8 cellular contexts compared by ENCODE assay signal in genomic region chr3:100400424-100400781, GRCh38. TPM values are rescaled to one million over a fixed set of nuclear protein-coding genes. Genes with fewer than 3 reads are reported as not detected.
DNase-seq lines count a peak whose midpoint lies in the region; ATAC-seq and TF ChIP-seq lines count a peak whose summit lies in the region.

No MANE protein-coding gene starts in this region.

- H3K27me3 ChIP-seq in aorta (ENCODE audit: control insufficient read depth in 1 of 2, insufficient read depth in 2 of 2, low read length in 1 of 2): no peaks in the 10 kb centered on the region

- H3K4me1 ChIP-seq in aorta (ENCODE audit: control insufficient read depth in 1 of 2, insufficient read depth in 2 of 2, low read length in 2 of 2): no peaks in the 10 kb centered on the region

- H3K9me3 ChIP-seq in KOPT-K1 (ENCODE audit: insufficient read depth, low read length, poor library complexity, severe bottlenecking): no peaks in the 10 kb centered on the region
- no peaks in the 10 kb centered on the region for H3K9me3 ChIP-seq in aorta (ENCODE audit: control insufficient read depth, low read length)

- WGBS in aorta, 2 donors: 0% methylated on average over 22 of the region's 22 CpGs

- ATAC-seq in GM21529 (IDR thresholded peaks at IDR 0.05; ENCODE audit: unreplicated experiment): peak; percentile 11
- peak; percentile 18 for ATAC-seq in omental fat pad (ENCODE audit: low FRiP score)
- ATAC-seq in aorta (ENCODE audit: low FRiP score): no peak

- peak overlapping the region; percentile 92 for H3K27ac ChIP-seq in KOPT-K1 (ENCODE audit: low read depth, low read length, poor library complexity, severe bottlenecking)
- H3K27ac ChIP-seq in aorta (ENCODE audit: low read depth in 1 of 2, low read length in 2 of 2): peak overlapping the region; percentile 30 to 34

- peak overlapping the region; percentile 75 for H3K4me3 ChIP-seq in fibroblast of mammary gland (ENCODE audit: control insufficient read depth, low read depth, low read length)
- peak overlapping the region; percentile 83 to 92 for H3K4me3 ChIP-seq in aorta (ENCODE audit: low read length in 2 of 2)

- intact Hi-C loops in aorta (cut with DNase I): loop anchor here (5.0 to 10.0 kb wide), 2 partner anchors 66 to 92 kb away; partner anchors contain the start of genes NIT2 (in 1 of the 2) and TMEM45A (in 1 of the 2)

- no peak for TF ChIP-seq CTCF in fibroblast of mammary gland (conservative IDR thresholded peaks at IDR 0.05; ENCODE audit: control insufficient read depth, insufficient read depth, low read depth, low read length)
- no peak for TF ChIP-seq CTCF in omental fat pad (IDR thresholded peaks at IDR 0.05)

- H3K36me3 ChIP-seq in KOPT-K1 (ENCODE audit: insufficient read depth, low read length) (peaks cover 5% of the 10 kb centered on the region; the same call in 1 of the 2 replicates), aorta (ENCODE audit: control insufficient read depth in 1 of 2, insufficient read depth in 2 of 2, low read length in 1 of 2) (no peaks in the 10 kb centered on the region)

- DNase-seq in D341Med (ENCODE audit: low spot score): peak; percentile 35
- DNase-seq in activated T-cell treated with anti-CD3 and anti-CD28 coated beads for 24 hours (ENCODE audit: low read depth): peak; percentile 28
- no peak for DNase-seq in fibroblast of mammary gland (ENCODE audit: low read depth)
- DNase-seq in omental fat pad (ENCODE audit: low spot score): no peak
- peak in 1 of 2 donors; percentile 47 for DNase-seq in aorta
- no peak for DNase-seq in NCI-H2081 treated with DMSO at 0.1 percent for 48 hours (lab: John Stamatoyannopoulos, UW)

RNA-seq across cellular contexts. Expression of gene TOMM70, which starts 0.5 kb away (rescaled TPM):
- total RNA-seq in omental fat pad: 10 to 100 TPM; 42.1 to 53.1 (median 47.9) TPM
- total RNA-seq in aorta: 10 to 100 TPM; 30.8 to 33.9 TPM
- 10 to 100 TPM; 17.1 to 18.9 TPM for polyA plus RNA-seq in aorta

RNA-seq across cellular contexts. Expression of gene LNP1, which starts 0.9 kb away (rescaled TPM):
- total RNA-seq in omental fat pad: 1 to 10 TPM; 1.2 to 5.7 (median 2.2) TPM
- 1 to 10 TPM; 2.8 to 5.1 TPM for total RNA-seq in aorta
- polyA plus RNA-seq in aorta: 10 to 100 TPM in 1 of 2 donors, 1 to 10 TPM in 1; 6.5 to 12.8 TPM

Comparison
In these comparisons a context has a peak if more than half of its experiments do, and no peak if none do; other contexts are left out.
1. DNase-seq: peak in D341Med (single experiment) and activated T-cell treated with anti-CD3 and anti-CD28 coated beads for 24 hours (single experiment); none in fibroblast of mammary gland (single experiment), omental fat pad (single experiment) and NCI-H2081 treated with DMSO at 0.1 percent for 48 hours (single experiment).